Comparison of ENCODE assay signal across 27 cellular contexts in genomic region chr20:58003525-58003924, GRCh38.
DNase-seq lines count a peak whose midpoint lies in the region; ATAC-seq, FAIRE-seq and TF ChIP-seq lines count a peak whose summit lies in the region.
"Had no signal": no experiment of that assay in that cellular context is flagged by ENCODE, and none has a peak within 500 bp of the region (broad histone marks: within the 10 kb centered on the region; RNA-seq: fewer than 3 reads in every experiment).

No MANE protein-coding gene starts in this region.

- H3K4me2 ChIP-seq in K562 (ENCODE audit: insufficient read depth, low read length) (no peak overlapping the region; the same call in 1 of the 2 replicates), neuronal stem cell (ENCODE audit: insufficient read depth, low read length, poor library complexity, severe bottlenecking) (no peak overlapping the region)

- CTCF ChIA-PET in K562 (lab: Yijun Ruan, JAX; ENCODE audit: low intra/inter-chr PET ratio) = no interaction called here

- H4K20me1 ChIP-seq in K562 (replicated peaks; ENCODE audit: control insufficient read depth, insufficient read depth, low read length) = no peaks in the 10 kb centered on the region

- H3K4me1 ChIP-seq in K562 (replicated peaks in 1 of 2; ENCODE audit: control insufficient read depth in 2 of 2, insufficient read depth in 2 of 2, low read length in 2 of 2) (no peaks in the 10 kb centered on the region), neuronal stem cell (ENCODE audit: control insufficient read depth in 2 of 2, insufficient read depth in 1 of 2, low read depth in 1 of 2, low read length in 2 of 2) (peaks cover 0 to 5% of the 10 kb centered on the region in 2 donors), thyroid gland (peaks cover 0 to 10% of the 10 kb centered on the region in 2 donors)
- H3K4me1 ChIP-seq: colonic mucosa had no signal

- no peaks in the 10 kb centered on the region for H3K79me2 ChIP-seq in K562 (ENCODE audit: control insufficient read depth, insufficient read depth, low read length)

- intact Hi-C loops in K562 (cut with micrococcal nuclease) = no loop called here
- intact Hi-C loops in thyroid gland (cut with DNase I) = no loop called here

- H3K27me3 ChIP-seq in K562 (ENCODE audit: control insufficient read depth in 2 of 2, insufficient read depth in 2 of 2, low read length in 2 of 2) (peaks cover 5 to 38% of the 10 kb centered on the region in 2 experiments; a peak in 4 of 5 replicates), neuronal stem cell (ENCODE audit: control insufficient read depth in 3 of 3, insufficient read depth in 3 of 3, low read depth in 1 of 3, low read length in 3 of 3) (peaks cover 0 to 10% (median 7%) of the 10 kb centered on the region in 3 experiments), thyroid gland (no peaks in the 10 kb centered on the region)
- H3K27me3 ChIP-seq: colonic mucosa, heart left ventricle, pancreas, transverse colon had no signal

- H2BK120ac ChIP-seq in neuronal stem cell (ENCODE audit: low read depth, low read length) = no peak overlapping the region

- H2BK15ac ChIP-seq in neuronal stem cell (ENCODE audit: low read length) = no peak overlapping the region

- H3K79me1 ChIP-seq in neuronal stem cell (ENCODE audit: low read depth, low read length) = no peaks in the 10 kb centered on the region

- FAIRE-seq in K562 (lab: Jason Lieb, UNC) = no peak
- FAIRE-seq in GM12892 (lab: Jason Lieb, UNC) = no peak
- no peak for FAIRE-seq in GM19239 (lab: Jason Lieb, UNC)
- FAIRE-seq: pancreas had no signal

- no peaks in the 10 kb centered on the region for H3K9me1 ChIP-seq in K562 (ENCODE audit: control insufficient read depth, insufficient read depth, low read length)

- H3K14ac ChIP-seq in neuronal stem cell (ENCODE audit: low read length) = no peak overlapping the region

- no peak overlapping the region for H2BK12ac ChIP-seq in neuronal stem cell (ENCODE audit: low read length)

- H4K91ac ChIP-seq in neuronal stem cell (ENCODE audit: low read depth, low read length, poor library complexity) = no peak overlapping the region

- no TSS peak for BruUV-seq in K562 (replicated peaks; lab: Mats Ljungman, UMichigan)

- no peak overlapping the region for H2AK5ac ChIP-seq in neuronal stem cell (ENCODE audit: low read depth, low read length)

- 0% methylated on average over 5 of the region's 6 CpGs for WGBS in K562 (ENCODE audit: insufficient coverage, low coverage, missing lambda C conversion rate)
- no CpG with 5 or more reads among the region's 6 CpGs for WGBS in neuronal stem cell (ENCODE audit: extremely low coverage in 2 of 2, insufficient read length in 2 of 2, insufficient replicate concordance in 1 of 2), 2 donors
- 96 to 98% methylated on average over 6 of the region's 6 CpGs for WGBS in thyroid gland, 2 donors

- H4K8ac ChIP-seq in neuronal stem cell (ENCODE audit: low read depth, low read length) = no peak overlapping the region

- H3K9me3 ChIP-seq in K562 (replicated peaks; ENCODE audit: control insufficient read depth, insufficient read depth, low read depth, low read length) (no peaks in the 10 kb centered on the region), neuronal stem cell (replicated peaks in 1 of 2; ENCODE audit: control insufficient read depth in 2 of 2, insufficient read depth in 1 of 2, low read depth in 1 of 2, low read length in 2 of 2) (no peaks in the 10 kb centered on the region), thyroid gland (no peaks in the 10 kb centered on the region)
- H3K9me3 ChIP-seq: colonic mucosa, heart left ventricle, pancreas, transverse colon had no signal

- no peak for TF ChIP-seq RAD21 in Ishikawa (IDR thresholded peaks at IDR 0.05; ENCODE audit: low read depth)
- no peak for TF ChIP-seq RAD21 in K562 (CRISPR knock-in tag; conservative IDR thresholded peaks at IDR 0.05 in 1 of 2, IDR thresholded peaks at IDR 0.05 in 1 of 2)

- H3K23ac ChIP-seq in neuronal stem cell (ENCODE audit: low read depth, low read length, poor library complexity) = no peak overlapping the region

- peak; percentile 87 for ATAC-seq in K562
- ATAC-seq: activated naive CD4-positive, alpha-beta T cell treated with anti-CD3 and anti-CD28 coated beads, Interleukin-2, amount 50 U/mL, for 72 hours; heart left ventricle; pancreas had no signal

- no peak for TF ChIP-seq EP300 in Ishikawa (IDR thresholded peaks at IDR 0.05; ENCODE audit: borderline replicate concordance)
- TF ChIP-seq EP300 in K562 (IDR thresholded peaks at IDR 0.05; ENCODE audit: low read length) = no peak

- H3K4me3 ChIP-seq in K562 (no peak overlapping the region), neuronal stem cell (ENCODE audit: low read length in 2 of 2) (no peak overlapping the region), thyroid gland (replicated peaks in 1 of 3) (no peak overlapping the region)
- H3K4me3 ChIP-seq: colonic mucosa, GM23248, heart left ventricle, lung, pancreas, transverse colon had no signal

- H3K36me3 ChIP-seq in K562 (ENCODE audit: control insufficient read depth, insufficient read depth, low read length) (no peaks in the 10 kb centered on the region), neuronal stem cell (replicated peaks in 1 of 2; ENCODE audit: control insufficient read depth in 2 of 2, insufficient read depth in 2 of 2, low read length in 2 of 2) (no peaks in the 10 kb centered on the region), thyroid gland (no peaks in the 10 kb centered on the region)
- H3K36me3 ChIP-seq: colonic mucosa, heart left ventricle, pancreas, transverse colon had no signal

- H3K9ac ChIP-seq in K562 (ENCODE audit: insufficient read depth in 1 of 2, low read depth in 2 of 2, low read length in 2 of 2) = no peak overlapping the region
- H3K9ac ChIP-seq in neuronal stem cell (ENCODE audit: low read depth, low read length, poor library complexity) = no peak overlapping the region
- H3K9ac ChIP-seq: GM23248 had no signal

- DNase-seq in NCI-H82 (lab: John Stamatoyannopoulos, UW) (peak; percentile 49), NCI-H82 treated with DMSO at 0.1 percent for 48 hours (lab: John Stamatoyannopoulos, UW; ENCODE audit: unreplicated experiment) (no peak), K562 (ENCODE audit: extremely low read depth in 1 of 4, low spot score in 3 of 4) (peak; percentile 13 to 71 (median 68)), neuronal stem cell (ENCODE audit: low spot score) (no peak), thyroid gland (no peak), GM12892 (ENCODE audit: insufficient read length) (no peak), GM19239 (ENCODE audit: insufficient read length, low spot score) (no peak)
- DNase-seq: ACHN; activated CD4-positive, alpha-beta T cell treated with anti-CD3 and anti-CD28 coated beads, Interleukin-2, amount 50 U/mL, for 48 hours; activated CD4-positive, CD25-positive, alpha-beta regulatory T cell; colonic mucosa; DMS79 treated with DMSO at 0.1 percent for 48 hours; effector memory CD4-positive, alpha-beta T cell; foreskin fibroblast; GM23248; heart left ventricle; kidney glomerular epithelial cell; NCI-H1048; NCI-H2029; NCI-H446 treated with DMSO at 0.1 percent for 48 hours; pancreas; retina; SHP77; transverse colon had no signal

- H2AFZ ChIP-seq in K562 (ENCODE audit: low read depth, low read length) (peak overlapping the region; percentile 55; the same call in 1 of the 2 replicates), neuronal stem cell (ENCODE audit: low read length) (peak overlapping the region; percentile 45)
- H2AFZ ChIP-seq: GM23248 had no signal

- TF ChIP-seq CTCF in K562 (IDR thresholded peaks at IDR 0.05 in 2 of 3, conservative IDR thresholded peaks at IDR 0.05 in 1 of 3; ENCODE audit: insufficient read depth in 2 of 3, low read depth in 1 of 3, low read length in 3 of 3) = no peak
- no peak for TF ChIP-seq CTCF in thyroid gland (IDR thresholded peaks at IDR 0.05)

- POLR2A ChIA-PET in K562 (lab: Yijun Ruan, JAX) = no interaction called here

- H2BK5ac ChIP-seq in neuronal stem cell (ENCODE audit: low read length) = no peak overlapping the region

- in situ Hi-C loops in K562 (cut with MboI) = no loop called here

- H3K4ac ChIP-seq in neuronal stem cell (ENCODE audit: low read length) = no peak overlapping the region

- no peak overlapping the region for H3K18ac ChIP-seq in neuronal stem cell (ENCODE audit: low read length)

- no peak for TF ChIP-seq POLR2A in K562 (conservative IDR thresholded peaks at IDR 0.05)
- TF ChIP-seq POLR2A in thyroid gland (IDR thresholded peaks at IDR 0.05) = no peak
- TF ChIP-seq POLR2A in GM12892 (IDR thresholded peaks at IDR 0.05; ENCODE audit: low read depth, low read length) = no peak

- no peak overlapping the region for H3K27ac ChIP-seq in K562 (ENCODE audit: extremely low read depth, low read depth, low read length)
- no peak overlapping the region for H3K27ac ChIP-seq in neuronal stem cell (replicated peaks; ENCODE audit: low read length)
- H3K27ac ChIP-seq in thyroid gland = no peak overlapping the region
- H3K27ac ChIP-seq: colonic mucosa, GM23248, heart left ventricle, transverse colon had no signal

TF ChIP-seq in Ishikawa, 13 proteins besides CTCF, POLR2A, EP300 and RAD21 (continues in another document):
- no peak for TF ChIP-seq YY1 (IDR thresholded peaks at IDR 0.05; ENCODE audit: low read depth)
- no peak for TF ChIP-seq TCF12 (IDR thresholded peaks at IDR 0.05; ENCODE audit: low read depth)
- TF ChIP-seq NFIC (IDR thresholded peaks at IDR 0.05) = no peak
- TF ChIP-seq USF1 (IDR thresholded peaks at IDR 0.05) = peak; percentile 57

TF ChIP-seq in K562, 482 proteins besides CTCF, POLR2A, EP300 and RAD21 (continues in another document):
- TF ChIP-seq RAD51 (IDR thresholded peaks at IDR 0.05; ENCODE audit: borderline replicate concordance, low read depth) = peak; percentile 88
- TF ChIP-seq MTA1 (IDR thresholded peaks at IDR 0.05; ENCODE audit: borderline replicate concordance) = no peak
- TF ChIP-seq, protein P1, sequence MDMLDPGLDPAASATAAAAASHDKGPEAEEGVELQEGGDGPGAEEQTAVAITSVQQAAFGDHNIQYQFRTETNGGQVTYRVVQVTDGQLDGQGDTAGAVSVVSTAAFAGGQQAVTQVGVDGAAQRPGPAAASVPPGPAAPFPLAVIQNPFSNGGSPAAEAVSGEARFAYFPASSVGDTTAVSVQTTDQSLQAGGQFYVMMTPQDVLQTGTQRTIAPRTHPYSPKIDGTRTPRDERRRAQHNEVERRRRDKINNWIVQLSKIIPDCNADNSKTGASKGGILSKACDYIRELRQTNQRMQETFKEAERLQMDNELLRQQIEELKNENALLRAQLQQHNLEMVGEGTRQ (CRISPR knock-in tag; IDR thresholded peaks at IDR 0.05) = peak; percentile 93
- TF ChIP-seq USF1 (CRISPR knock-in tag; IDR thresholded peaks at IDR 0.05) = peak; percentile 86
- peak; percentile 74; the same call in 1 of the 2 replicates for TF ChIP-seq TOE1 (IDR thresholded peaks at IDR 0.05; ENCODE audit: borderline replicate concordance)
- no peak for TF ChIP-seq TOE1 (CRISPR knock-in tag; IDR thresholded peaks at IDR 0.05; ENCODE audit: borderline replicate concordance, low read depth)
- peak; percentile 40 for TF ChIP-seq CBFA2T2 (conservative IDR thresholded peaks at IDR 0.05)

Comparison
In these comparisons a context has a peak if more than half of its experiments do, and no peak if none do; other contexts are left out.
1. DNase-seq: peak in NCI-H82 (single experiment) and K562 (4 of 4); none in NCI-H82 treated with DMSO at 0.1 percent for 48 hours (single experiment), neuronal stem cell (single experiment), thyroid gland (0 of 2), GM12892 (single experiment) and GM19239 (single experiment).